In genomic region chr18:42181474-42181873, GRCh38 we compare ENCODE assay signal across 38 cellular contexts.
"Had no signal": no experiment of that assay in that cellular context is flagged by ENCODE, and none has a peak within 500 bp of the region (broad histone marks: within the 10 kb centered on the region; RNA-seq: fewer than 3 reads in every experiment).

No MANE protein-coding gene starts in this region.

- H3K36me3 ChIP-seq: ascending aorta, brain microvascular endothelial cell, breast epithelium had no signal

- H3K27ac ChIP-seq: ascending aorta, body of pancreas, brain microvascular endothelial cell, breast epithelium, VCaP had no signal

- H3K27me3 ChIP-seq: ascending aorta, body of pancreas, brain microvascular endothelial cell, breast epithelium had no signal

- H3K27ac Mint-ChIP-seq: activated CD4-positive, alpha-beta memory T cell treated with anti-CD3 and anti-CD28 coated beads, Interleukin-2, amount 10 ng/mL, durations not matched to agents 7 days and 5 days; activated CD4-positive, alpha-beta T cell treated with anti-CD3 and anti-CD28 coated beads for 36 hours; activated CD4-positive, alpha-beta T cell treated with anti-CD3 and anti-CD28 coated beads, Interleukin-2, amount 10 ng/mL, durations not matched to agents 7 days and 5 days; activated CD8-positive, alpha-beta memory T cell treated with anti-CD3 and anti-CD28 coated beads, Interleukin-2, amount 10 ng/mL, durations not matched to agents 7 days and 5 days; activated CD8-positive, alpha-beta T cell treated with anti-CD3 and anti-CD28 coated beads, Interleukin-2, amount 10 ng/mL, durations not matched to agents 7 days and 5 days; activated naive CD4-positive, alpha-beta T cell treated with anti-CD3 and anti-CD28 coated beads, Interleukin-2, amount 10 ng/mL, durations not matched to agents 7 days and 5 days; activated naive CD4-positive, alpha-beta T cell treated with anti-CD3 and anti-CD28 coated beads, Interleukin-2, amount 50 U/mL, for 24 hours; activated naive CD8-positive, alpha-beta T cell; activated naive CD8-positive, alpha-beta T cell treated with anti-CD3 and anti-CD28 coated beads, Interleukin-2, amount 10 ng/mL, durations not matched to agents 7 days and 5 days; activated naive CD8-positive, alpha-beta T cell treated with anti-CD3 and anti-CD28 coated beads, Interleukin-2, amount 50 U/mL, for 24 hours; activated T-cell treated with anti-CD3 and anti-CD28 coated beads, Interleukin-2, amount 50 U/mL, for 24 hours; activated T-helper 2 cell treated with anti-CD3 and anti-CD28 coated beads, Interferon-gamma antibody, Interleukin-2, Interleukin-4, amounts not matched to agents 10 μg/mL and 5 μg/mL and 100 μg/mL, durations not matched to agents 14 hours and 24 hours and 36 hours; T-helper 1 cell treated with Interleukin-12 subunit alpha and Interleukin-12 subunit beta and Interleukin-4 antibody, amounts not matched to agents 30 μg/mL and 1 μg/mL, for 36 hours; T-helper 2 cell treated with Interferon-gamma antibody and Interleukin-4, amounts not matched to agents 5 μg/mL and 100 μg/mL, for 36 hours; WTC11 had no signal

- H3K9me3 ChIP-seq: ascending aorta, body of pancreas, breast epithelium had no signal

- H3K4me3 Mint-ChIP-seq: activated CD4-positive, alpha-beta memory T cell treated with anti-CD3 and anti-CD28 coated beads, Interleukin-2, amount 10 ng/mL, durations not matched to agents 7 days and 5 days; activated CD4-positive, alpha-beta T cell treated with anti-CD3 and anti-CD28 coated beads for 36 hours; activated CD4-positive, alpha-beta T cell treated with anti-CD3 and anti-CD28 coated beads, Interleukin-2, amount 10 ng/mL, durations not matched to agents 7 days and 5 days; activated CD8-positive, alpha-beta memory T cell treated with anti-CD3 and anti-CD28 coated beads, Interleukin-2, amount 10 ng/mL, durations not matched to agents 7 days and 5 days; activated CD8-positive, alpha-beta T cell treated with anti-CD3 and anti-CD28 coated beads, Interleukin-2, amount 10 ng/mL, durations not matched to agents 7 days and 5 days; activated naive CD4-positive, alpha-beta T cell treated with anti-CD3 and anti-CD28 coated beads, Interleukin-2, amount 10 ng/mL, durations not matched to agents 7 days and 5 days; activated naive CD4-positive, alpha-beta T cell treated with anti-CD3 and anti-CD28 coated beads, Interleukin-2, amount 50 U/mL, for 24 hours; activated naive CD8-positive, alpha-beta T cell; activated naive CD8-positive, alpha-beta T cell treated with anti-CD3 and anti-CD28 coated beads, Interleukin-2, amount 10 ng/mL, durations not matched to agents 7 days and 5 days; activated naive CD8-positive, alpha-beta T cell treated with anti-CD3 and anti-CD28 coated beads, Interleukin-2, amount 50 U/mL, for 24 hours; activated T-cell treated with anti-CD3 and anti-CD28 coated beads, Interleukin-2, amount 50 U/mL, for 24 hours; T-helper 1 cell treated with Interleukin-12 subunit alpha and Interleukin-12 subunit beta and Interleukin-4 antibody, amounts not matched to agents 30 μg/mL and 1 μg/mL, for 36 hours; T-helper 2 cell treated with Interferon-gamma antibody and Interleukin-4, amounts not matched to agents 5 μg/mL and 100 μg/mL, for 36 hours; WTC11 had no signal

- H3K9me3 Mint-ChIP-seq: activated CD4-positive, alpha-beta memory T cell treated with anti-CD3 and anti-CD28 coated beads, Interleukin-2, amount 10 ng/mL, durations not matched to agents 7 days and 5 days; activated CD4-positive, alpha-beta T cell treated with anti-CD3 and anti-CD28 coated beads, Interleukin-2, amount 10 ng/mL, durations not matched to agents 7 days and 5 days; activated naive CD4-positive, alpha-beta T cell treated with anti-CD3 and anti-CD28 coated beads, Interleukin-2, amount 10 ng/mL, durations not matched to agents 7 days and 5 days; activated naive CD4-positive, alpha-beta T cell treated with anti-CD3 and anti-CD28 coated beads, Interleukin-2, amount 50 U/mL, for 24 hours; activated naive CD8-positive, alpha-beta T cell treated with anti-CD3 and anti-CD28 coated beads, Interleukin-2, amount 10 ng/mL, durations not matched to agents 7 days and 5 days; activated naive CD8-positive, alpha-beta T cell treated with anti-CD3 and anti-CD28 coated beads, Interleukin-2, amount 50 U/mL, for 24 hours; activated T-cell treated with anti-CD3 and anti-CD28 coated beads, Interleukin-2, amount 50 U/mL, for 24 hours; activated T-helper 2 cell treated with anti-CD3 and anti-CD28 coated beads, Interferon-gamma antibody, Interleukin-2, Interleukin-4, amounts not matched to agents 10 μg/mL and 5 μg/mL and 100 μg/mL, durations not matched to agents 14 hours and 24 hours and 36 hours; T-helper 1 cell treated with Interleukin-12 subunit alpha and Interleukin-12 subunit beta and Interleukin-4 antibody, amounts not matched to agents 30 μg/mL and 1 μg/mL, for 36 hours; T-helper 2 cell treated with Interferon-gamma antibody and Interleukin-4, amounts not matched to agents 5 μg/mL and 100 μg/mL, for 36 hours had no signal

- ATAC-seq: activated CD4-positive, alpha-beta T cell treated with anti-CD3 and anti-CD28 coated beads for 36 hours; activated CD4-positive, CD25-positive, alpha-beta regulatory T cell treated with anti-CD3 and anti-CD28 coated beads, Interleukin-2, amount 50 U/mL, for 24 hours; activated CD8-positive, alpha-beta memory T cell treated with anti-CD3 and anti-CD28 coated beads, Interleukin-2, amount 10 ng/mL, durations not matched to agents 7 days and 5 days; activated CD8-positive, alpha-beta T cell treated with anti-CD3 and anti-CD28 coated beads, Interleukin-2, amount 10 ng/mL, durations not matched to agents 7 days and 5 days; activated naive CD8-positive, alpha-beta T cell treated with anti-CD3 and anti-CD28 coated beads, Interleukin-2, amount 50 U/mL, for 24 hours; body of pancreas; WTC11 had no signal

- H3K4me1 ChIP-seq: ascending aorta, body of pancreas, breast epithelium had no signal

- H3K27me3 Mint-ChIP-seq: activated CD4-positive, alpha-beta memory T cell treated with anti-CD3 and anti-CD28 coated beads, Interleukin-2, amount 10 ng/mL, durations not matched to agents 7 days and 5 days; activated CD4-positive, alpha-beta T cell treated with anti-CD3 and anti-CD28 coated beads for 36 hours; activated CD4-positive, alpha-beta T cell treated with anti-CD3 and anti-CD28 coated beads, Interleukin-2, amount 10 ng/mL, durations not matched to agents 7 days and 5 days; activated naive CD4-positive, alpha-beta T cell treated with anti-CD3 and anti-CD28 coated beads, Interleukin-2, amount 10 ng/mL, durations not matched to agents 7 days and 5 days; activated naive CD4-positive, alpha-beta T cell treated with anti-CD3 and anti-CD28 coated beads, Interleukin-2, amount 50 U/mL, for 24 hours; activated naive CD8-positive, alpha-beta T cell; activated naive CD8-positive, alpha-beta T cell treated with anti-CD3 and anti-CD28 coated beads, Interleukin-2, amount 10 ng/mL, durations not matched to agents 7 days and 5 days; activated naive CD8-positive, alpha-beta T cell treated with anti-CD3 and anti-CD28 coated beads, Interleukin-2, amount 50 U/mL, for 24 hours; activated T-cell treated with anti-CD3 and anti-CD28 coated beads, Interleukin-2, amount 50 U/mL, for 24 hours had no signal

- H3K36me3 Mint-ChIP-seq: activated CD8-positive, alpha-beta memory T cell treated with anti-CD3 and anti-CD28 coated beads, Interleukin-2, amount 10 ng/mL, durations not matched to agents 7 days and 5 days; activated naive CD4-positive, alpha-beta T cell treated with anti-CD3 and anti-CD28 coated beads, Interleukin-2, amount 10 ng/mL, durations not matched to agents 7 days and 5 days; activated naive CD4-positive, alpha-beta T cell treated with anti-CD3 and anti-CD28 coated beads, Interleukin-2, amount 50 U/mL, for 24 hours; activated naive CD8-positive, alpha-beta T cell; activated naive CD8-positive, alpha-beta T cell treated with anti-CD3 and anti-CD28 coated beads, Interleukin-2, amount 10 ng/mL, durations not matched to agents 7 days and 5 days; WTC11 had no signal

- H3K4me3 ChIP-seq: ascending aorta, body of pancreas, breast epithelium had no signal

- H3K4me1 Mint-ChIP-seq: activated CD4-positive, alpha-beta memory T cell treated with anti-CD3 and anti-CD28 coated beads, Interleukin-2, amount 10 ng/mL, durations not matched to agents 7 days and 5 days; activated CD4-positive, alpha-beta T cell treated with anti-CD3 and anti-CD28 coated beads for 36 hours; activated CD4-positive, alpha-beta T cell treated with anti-CD3 and anti-CD28 coated beads, Interleukin-2, amount 10 ng/mL, durations not matched to agents 7 days and 5 days; activated CD8-positive, alpha-beta memory T cell treated with anti-CD3 and anti-CD28 coated beads, Interleukin-2, amount 10 ng/mL, durations not matched to agents 7 days and 5 days; activated naive CD4-positive, alpha-beta T cell treated with anti-CD3 and anti-CD28 coated beads, Interleukin-2, amount 10 ng/mL, durations not matched to agents 7 days and 5 days; activated naive CD4-positive, alpha-beta T cell treated with anti-CD3 and anti-CD28 coated beads, Interleukin-2, amount 50 U/mL, for 24 hours; activated naive CD8-positive, alpha-beta T cell treated with anti-CD3 and anti-CD28 coated beads, Interleukin-2, amount 10 ng/mL, durations not matched to agents 7 days and 5 days; activated naive CD8-positive, alpha-beta T cell treated with anti-CD3 and anti-CD28 coated beads, Interleukin-2, amount 50 U/mL, for 24 hours; WTC11 had no signal

- DNase-seq: activated CD4-positive, alpha-beta memory T cell treated with anti-CD3 and anti-CD28 coated beads, Interleukin-2, amount 10 ng/mL, durations not matched to agents 7 days and 5 days; activated CD4-positive, alpha-beta T cell treated with anti-CD3 and anti-CD28 coated beads for 1 hour; activated CD4-positive, alpha-beta T cell treated with anti-CD3 and anti-CD28 coated beads for 36 hours; activated CD4-positive, alpha-beta T cell treated with anti-CD3 and anti-CD28 coated beads for 48 hours; activated CD4-positive, alpha-beta T cell treated with anti-CD3 and anti-CD28 coated beads, Interleukin-2, amount 10 ng/mL, durations not matched to agents 7 days and 5 days; activated CD4-positive, alpha-beta T cell treated with anti-CD3 and anti-CD28 coated beads, Interleukin-2, amount 50 U/mL, for 48 hours; activated CD4-positive, CD25-positive, alpha-beta regulatory T cell; activated CD8-positive, alpha-beta memory T cell treated with anti-CD3 and anti-CD28 coated beads for 24 hours; activated CD8-positive, alpha-beta memory T cell treated with anti-CD3 and anti-CD28 coated beads, Interleukin-2, amount 10 ng/mL, durations not matched to agents 7 days and 5 days; activated CD8-positive, alpha-beta memory T cell treated with anti-CD3 and anti-CD28 coated beads, Interleukin-2, amount 50 U/mL, for 48 hours; activated CD8-positive, alpha-beta T cell treated with anti-CD3 and anti-CD28 coated beads, Interleukin-2, amount 10 ng/mL, durations not matched to agents 7 days and 5 days; activated effector memory CD4-positive, alpha-beta T cell treated with Interleukin-2 at 50 U/mL for 16 hours; activated gamma-delta T cell; activated naive CD4-positive, alpha-beta T cell treated with anti-CD3 and anti-CD28 coated beads, Interleukin-2, amount 10 ng/mL, durations not matched to agents 7 days and 5 days; activated naive CD4-positive, alpha-beta T cell treated with Interleukin-2 at 50 U/mL for 16 hours; activated naive CD8-positive, alpha-beta T cell treated with anti-CD3 and anti-CD28 coated beads, Interleukin-2, amount 10 ng/mL, durations not matched to agents 7 days and 5 days; activated naive CD8-positive, alpha-beta T cell treated with anti-CD3 and anti-CD28 coated beads, Interleukin-2, amount 50 U/mL, for 24 hours; activated T-cell treated with anti-CD3 and anti-CD28 coated beads, Interleukin-2, amount 50 U/mL, for 24 hours; activated T-cell treated with anti-CD3 and anti-CD28 coated beads, Interleukin-2, amount 50 U/mL, for 48 hours; amygdala; anterior cingulate cortex; body of pancreas; brain microvascular endothelial cell; central memory CD4-positive, alpha-beta T cell; cerebellar nuclear complex; T-helper 1 cell; T-helper 2 cell; T-helper 9 cell had no signal
